In the genomic region with DNA sequence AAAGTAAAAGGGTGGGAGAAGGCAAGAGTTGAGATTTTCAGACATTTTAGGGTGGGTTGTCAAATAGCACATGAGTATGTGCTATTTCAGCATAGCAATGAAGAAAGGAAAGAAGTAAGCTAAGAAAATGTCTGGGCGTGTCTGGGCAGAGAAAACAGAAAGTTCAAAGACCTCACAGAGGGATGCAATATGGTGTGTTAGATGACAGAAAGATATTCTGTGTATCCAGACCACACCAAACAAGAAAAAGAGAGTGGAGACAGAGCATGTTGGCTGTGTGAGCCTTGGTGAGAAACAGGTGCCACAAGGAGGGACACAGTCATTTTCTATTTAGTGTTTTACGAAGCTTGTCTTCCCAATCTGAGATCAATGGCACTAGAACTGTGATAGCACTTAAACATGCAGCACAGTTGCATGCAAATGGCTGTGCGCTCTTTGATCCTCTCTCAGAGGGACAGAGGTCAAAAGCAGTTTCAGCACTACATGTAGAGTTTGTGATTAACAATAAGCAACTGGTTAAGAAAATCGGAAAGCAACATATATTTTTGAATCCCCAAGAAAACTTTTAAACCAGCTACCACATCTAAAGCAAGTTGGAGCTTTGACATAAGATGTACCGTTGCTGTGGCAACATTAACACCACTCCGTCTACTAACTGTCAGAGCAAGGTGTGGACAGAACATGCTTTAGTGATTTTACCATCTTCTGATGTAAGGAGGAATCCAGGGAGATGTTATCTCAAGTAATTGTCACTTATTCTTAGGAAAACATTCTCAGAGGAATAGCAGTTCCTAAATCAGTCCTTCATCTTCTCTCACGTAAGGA, we compare ENCODE assay signal across 2 cellular contexts.
TF ChIP-seq lines count a peak whose summit lies in the region.

No MANE protein-coding gene starts in this region.

TF ChIP-seq in H1, 55 proteins besides CTCF, POLR2A, EP300 and RAD21:
- TF ChIP-seq, protein P1, sequence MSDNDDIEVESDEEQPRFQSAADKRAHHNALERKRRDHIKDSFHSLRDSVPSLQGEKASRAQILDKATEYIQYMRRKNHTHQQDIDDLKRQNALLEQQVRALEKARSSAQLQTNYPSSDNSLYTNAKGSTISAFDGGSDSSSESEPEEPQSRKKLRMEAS (IDR thresholded peaks at IDR 0.05), result no peak
- TF ChIP-seq GTF2F1 (IDR thresholded peaks at IDR 0.05; ENCODE audit: borderline replicate concordance, low read depth, low read length), result no peak

TF ChIP-seq in neural cell, 6 proteins besides CTCF, POLR2A, EP300 and RAD21:
- TF ChIP-seq TAF1 (IDR thresholded peaks at IDR 0.05; ENCODE audit: low read depth) (no peak), EZH2 (IDR thresholded peaks at IDR 0.05; ENCODE audit: borderline replicate concordance, insufficient read depth, low read length, poor library complexity, severe bottlenecking) (no peak), REST (IDR thresholded peaks at IDR 0.05; ENCODE audit: borderline replicate concordance) (peak; percentile 87), MXI1 (conservative IDR thresholded peaks at IDR 0.05; ENCODE audit: poor library complexity, severe bottlenecking) (no peak), SMC3 (conservative IDR thresholded peaks at IDR 0.05; ENCODE audit: poor library complexity) (no peak), POLR2AphosphoS5 (IDR thresholded peaks at IDR 0.05) (no peak)
